In genomic region chr3:58025824-58026579, GRCh38 we compare ENCODE assay signal across 8 cellular contexts. TPM values are rescaled to one million over a fixed set of nuclear protein-coding genes. Genes with fewer than 3 reads are reported as not detected.
A peak's percentile ranks its signal among the peaks of the same experiment; 100 is the strongest.
DNase-seq lines count a peak whose midpoint lies in the region; FAIRE-seq and TF ChIP-seq lines count a peak whose summit lies in the region.

No MANE protein-coding gene starts in this region.

- peaks cover 71% of the 10 kb centered on the region for H4K20me1 ChIP-seq in osteoblast (ENCODE audit: insufficient read depth, low read length)

- H3K27me3 ChIP-seq in colonic mucosa (no peaks in the 10 kb centered on the region), osteoblast (ENCODE audit: insufficient read depth, low read length) (no peaks in the 10 kb centered on the region)

- H3K9me3 ChIP-seq in colonic mucosa = no peaks in the 10 kb centered on the region
- H3K9me3 ChIP-seq in osteoblast (ENCODE audit: low read depth, low read length) = no peaks in the 10 kb centered on the region

- H3K36me3 ChIP-seq in colonic mucosa = no peaks in the 10 kb centered on the region
- peaks cover 8% of the 10 kb centered on the region for H3K36me3 ChIP-seq in osteoblast (ENCODE audit: insufficient read depth, low read length)

- TF ChIP-seq POLR2A in GM12892 (IDR thresholded peaks at IDR 0.05; ENCODE audit: low read depth, low read length) = no peak
- TF ChIP-seq POLR2A in H54 (IDR thresholded peaks at IDR 0.05; ENCODE audit: low read depth, low read length) = no peak

- intact Hi-C loops in colonic mucosa (cut with DNase I) = no loop called here

- no peak for FAIRE-seq in GM12892 (lab: Jason Lieb, UNC)
- no peak for FAIRE-seq in H54 (lab: Jason Lieb, UNC)

- no peak overlapping the region for H2AFZ ChIP-seq in osteoblast (ENCODE audit: low read length)

- H3K4me1 ChIP-seq in colonic mucosa (peaks cover 4% of the 10 kb centered on the region), osteoblast (ENCODE audit: insufficient read depth, low read length) (peaks cover 9% of the 10 kb centered on the region)

- H3K27ac ChIP-seq in colonic mucosa (no peak overlapping the region), osteoblast (ENCODE audit: low read depth, low read length) (peak overlapping the region; percentile 55)

- H3K4me3 ChIP-seq in colonic mucosa (no peak overlapping the region), osteoblast (ENCODE audit: insufficient read depth, low read length) (no peak overlapping the region)

- peaks cover 95% of the 10 kb centered on the region for H3K79me2 ChIP-seq in osteoblast (ENCODE audit: insufficient read depth, low read length)

- H3K9ac ChIP-seq in colonic mucosa (ENCODE audit: low read depth in 2 of 2, low read length in 2 of 2) = peak overlapping the region in 1 of 2 donors; percentile 53

- peak overlapping the region; percentile 17 for H3K4me2 ChIP-seq in osteoblast (ENCODE audit: insufficient read depth, low read length)

- DNase-seq in EH (ENCODE audit: low read depth) (peak; percentile 40), NCI-H2227 (lab: John Stamatoyannopoulos, UW; ENCODE audit: unreplicated experiment) (peak; percentile 72), colonic mucosa (peak; percentile 59), osteoblast (ENCODE audit: insufficient read length, low spot score, missing footprints) (no peak), GM12892 (ENCODE audit: insufficient read length) (no peak), SKM-1 treated with dmso at 0.1 percent for 144 hours (lab: John Stamatoyannopoulos, UW; ENCODE audit: unreplicated experiment) (no peak), H54 (ENCODE audit: insufficient read length, low spot score) (no peak)
- no peak for DNase-seq in activated naive CD4-positive, alpha-beta T cell (lab: John Stamatoyannopoulos, UW)

- TF ChIP-seq CTCF in colonic mucosa (IDR thresholded peaks at IDR 0.05) (no peak), osteoblast (IDR thresholded peaks at IDR 0.05; ENCODE audit: extremely low read depth, low read depth, low read length) (no peak)

RNA-seq across cellular contexts. Expression of gene FLNB, which starts 17.8 kb away (rescaled TPM):
- 100 to 1,000 TPM; 246 to 362 TPM for total RNA-seq in colonic mucosa
- 259 and 274 TPM in 2 replicates for total RNA-seq in osteoblast
- 20.4 TPM for polyA plus RNA-seq in GM12892 (2012; ENCODE audit: missing spikeins)

Comparison
In these comparisons a context has a peak if more than half of its experiments do, and no peak if none do; other contexts are left out.
1. DNase-seq: peak in EH (single experiment), NCI-H2227 (single experiment) and colonic mucosa (single experiment); none in osteoblast (single experiment), GM12892 (single experiment), activated naive CD4-positive, alpha-beta T cell (0 of 4), SKM-1 treated with dmso at 0.1 percent for 144 hours (single experiment) and H54 (single experiment).